Comparison of ENCODE assay signal across 8 cellular contexts in the genomic region with DNA sequence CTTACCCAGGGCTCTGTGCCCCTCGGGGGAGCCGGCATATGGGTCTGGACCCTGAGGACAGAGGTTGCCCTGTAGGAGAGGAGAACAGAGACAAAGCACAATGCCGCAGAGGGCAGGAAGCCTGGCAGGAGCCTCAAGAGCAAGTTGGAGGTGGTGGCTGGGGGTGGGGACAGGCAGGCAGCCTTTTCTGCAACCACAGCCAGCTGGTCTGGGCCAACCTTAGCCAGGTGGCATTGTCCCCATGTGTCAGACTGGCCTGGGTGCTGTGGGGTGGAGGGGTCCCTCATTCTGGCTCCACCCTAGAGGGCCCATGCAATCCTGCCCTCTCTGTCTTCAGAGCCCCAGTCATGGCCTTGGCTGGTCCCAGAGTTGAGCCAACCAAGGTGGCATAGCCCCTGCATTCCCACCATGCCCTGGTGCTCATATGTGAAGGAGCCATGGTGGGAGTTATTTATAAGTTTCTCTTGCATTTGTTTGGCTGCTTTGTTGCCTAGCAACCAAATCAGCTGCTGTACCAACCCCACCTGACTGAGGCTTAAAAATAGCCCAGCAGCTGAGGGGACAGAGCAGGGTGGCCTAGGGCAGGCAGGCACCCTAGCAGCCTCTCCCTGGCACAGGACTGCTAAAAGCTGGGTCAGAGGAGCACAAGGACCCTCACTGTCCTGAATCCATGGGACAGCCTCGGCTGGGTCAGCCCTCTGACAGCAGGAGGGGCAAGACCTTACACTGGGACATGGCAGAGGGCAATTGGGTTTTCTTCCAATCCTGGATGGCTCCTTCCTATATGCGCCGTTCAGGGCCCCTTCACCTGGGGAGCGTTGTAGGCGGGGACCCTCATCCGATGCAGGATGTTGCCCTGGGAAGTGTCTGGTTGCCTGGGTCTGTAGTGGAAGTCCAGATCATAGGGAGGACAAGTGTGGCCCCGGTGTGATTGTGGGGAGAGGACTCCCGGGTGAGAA. TPM values are rescaled to one million over a fixed set of nuclear protein-coding genes. Genes with fewer than 3 reads are reported as not detected.
A peak's percentile ranks its signal among the peaks of the same experiment; 100 is the strongest.
DNase-seq lines count a peak whose midpoint lies in the region; ATAC-seq and TF ChIP-seq lines count a peak whose summit lies in the region.

No MANE protein-coding gene starts in this region.

- H3K27me3 ChIP-seq in iPS-18a (ENCODE audit: control insufficient read depth, insufficient read depth, low read length), result no peaks in the 10 kb centered on the region
- H3K27me3 ChIP-seq in thyroid gland, result no peaks in the 10 kb centered on the region

- TF ChIP-seq CTCF in thyroid gland (IDR thresholded peaks at IDR 0.05), result no peak

- ATAC-seq in HG03159 (IDR thresholded peaks at IDR 0.05; ENCODE audit: unreplicated experiment) (no peak), GM19463 (IDR thresholded peaks at IDR 0.05; ENCODE audit: unreplicated experiment) (no peak)

- H3K9me3 ChIP-seq in iPS-18a (ENCODE audit: control insufficient read depth, low read depth, low read length) (no peaks in the 10 kb centered on the region), thyroid gland (no peaks in the 10 kb centered on the region)

- TF ChIP-seq POLR2A in thyroid gland (IDR thresholded peaks at IDR 0.05), result no peak

- H3K9ac ChIP-seq in iPS-18a (ENCODE audit: low read length), result peak overlapping the region; percentile 23

- CTCF ChIA-PET in activated CD4-positive, alpha-beta memory T cell treated with anti-CD3 and anti-CD28 coated beads, Interleukin-2, amount 10 ng/mL, durations not matched to agents 7 days and 5 days (lab: Charles Lee), result no interaction called here

- POLR2A ChIA-PET in activated CD4-positive, alpha-beta memory T cell treated with anti-CD3 and anti-CD28 coated beads, Interleukin-2, amount 10 ng/mL, durations not matched to agents 7 days and 5 days (lab: Charles Lee), result no interaction called here

- H3K4me3 ChIP-seq in iPS-18a (ENCODE audit: low read length), result no peak overlapping the region
- no peak overlapping the region for H3K4me3 ChIP-seq in thyroid gland (replicated peaks in 1 of 3)

- no peak overlapping the region for H3K4me3 Mint-ChIP-seq in activated naive CD4-positive, alpha-beta T cell treated with anti-CD3 and anti-CD28 coated beads, Interleukin-2, amount 50 U/mL, for 24 hours
- H3K4me3 Mint-ChIP-seq in activated CD4-positive, alpha-beta memory T cell treated with anti-CD3 and anti-CD28 coated beads, Interleukin-2, amount 10 ng/mL, durations not matched to agents 7 days and 5 days, result no peak overlapping the region

- intact Hi-C loops in thyroid gland (cut with DNase I), result no loop called here

- no peaks in the 10 kb centered on the region for H3K9me3 Mint-ChIP-seq in activated naive CD4-positive, alpha-beta T cell treated with anti-CD3 and anti-CD28 coated beads, Interleukin-2, amount 50 U/mL, for 24 hours
- no peaks in the 10 kb centered on the region for H3K9me3 Mint-ChIP-seq in activated CD4-positive, alpha-beta memory T cell treated with anti-CD3 and anti-CD28 coated beads, Interleukin-2, amount 10 ng/mL, durations not matched to agents 7 days and 5 days

- H3K27me3 Mint-ChIP-seq in activated naive CD4-positive, alpha-beta T cell treated with anti-CD3 and anti-CD28 coated beads, Interleukin-2, amount 50 U/mL, for 24 hours, result no peaks in the 10 kb centered on the region
- no peaks in the 10 kb centered on the region for H3K27me3 Mint-ChIP-seq in activated CD4-positive, alpha-beta memory T cell treated with anti-CD3 and anti-CD28 coated beads, Interleukin-2, amount 10 ng/mL, durations not matched to agents 7 days and 5 days

- H3K36me3 Mint-ChIP-seq in activated naive CD4-positive, alpha-beta T cell treated with anti-CD3 and anti-CD28 coated beads, Interleukin-2, amount 50 U/mL, for 24 hours, result peaks cover 5% of the 10 kb centered on the region
- H3K36me3 Mint-ChIP-seq in activated CD4-positive, alpha-beta memory T cell treated with anti-CD3 and anti-CD28 coated beads, Interleukin-2, amount 10 ng/mL, durations not matched to agents 7 days and 5 days (ENCODE audit: low read depth), result peaks cover 65% of the 10 kb centered on the region

- DNase-seq in activated naive CD4-positive, alpha-beta T cell (lab: John Stamatoyannopoulos, UW), result no peak
- DNase-seq in thyroid gland, result peak; percentile 62 to 65
- DNase-seq in activated CD4-positive, alpha-beta memory T cell treated with anti-CD3 and anti-CD28 coated beads, Interleukin-2, amount 10 ng/mL, durations not matched to agents 7 days and 5 days, result no peak

- H3K27ac ChIP-seq in angular gyrus (ENCODE audit: low read depth, low read length), result peak overlapping the region; percentile 92
- no peak overlapping the region for H3K27ac ChIP-seq in iPS-18a (ENCODE audit: low read length)
- peak overlapping the region; percentile 60 to 85 (median 63) for H3K27ac ChIP-seq in thyroid gland

- peaks cover 10% of the 10 kb centered on the region for H3K4me1 Mint-ChIP-seq in activated naive CD4-positive, alpha-beta T cell treated with anti-CD3 and anti-CD28 coated beads, Interleukin-2, amount 50 U/mL, for 24 hours
- H3K4me1 Mint-ChIP-seq in activated CD4-positive, alpha-beta memory T cell treated with anti-CD3 and anti-CD28 coated beads, Interleukin-2, amount 10 ng/mL, durations not matched to agents 7 days and 5 days, result peaks cover 2% of the 10 kb centered on the region

- 72 to 77% methylated on average over 6 to 11 of the region's 11 CpGs for WGBS in thyroid gland, 2 donors

- H3K36me3 ChIP-seq in iPS-18a (ENCODE audit: control insufficient read depth, low read depth, low read length) (peaks cover 49% of the 10 kb centered on the region), thyroid gland (peaks cover 82 to 88% of the 10 kb centered on the region in 2 donors)

- H3K27ac Mint-ChIP-seq in activated naive CD4-positive, alpha-beta T cell treated with anti-CD3 and anti-CD28 coated beads, Interleukin-2, amount 50 U/mL, for 24 hours, result peak overlapping the region; percentile 12
- H3K27ac Mint-ChIP-seq in activated CD4-positive, alpha-beta memory T cell treated with anti-CD3 and anti-CD28 coated beads, Interleukin-2, amount 10 ng/mL, durations not matched to agents 7 days and 5 days, result no peak overlapping the region

- peaks cover 9% of the 10 kb centered on the region for H3K4me1 ChIP-seq in iPS-18a (ENCODE audit: control insufficient read depth, low read depth, low read length)
- H3K4me1 ChIP-seq in thyroid gland, result peaks cover 27 to 31% of the 10 kb centered on the region in 2 donors

RNA-seq across cellular contexts. Expression of a gene that starts 19.5 kb away (rescaled TPM):
- 10 to 100 TPM; 63.6 to 75.0 (median 68.7) TPM for total RNA-seq in thyroid gland
- 100 to 1,000 TPM; 215 to 221 TPM for total RNA-seq in activated CD4-positive, alpha-beta memory T cell treated with anti-CD3 and anti-CD28 coated beads, Interleukin-2, amount 10 ng/mL, durations not matched to agents 7 days and 5 days

RNA-seq across cellular contexts. Expression of a gene that starts 26.1 kb away (rescaled TPM):
- 100 to 1,000 TPM; 101 to 156 (median 148) TPM for total RNA-seq in thyroid gland
- total RNA-seq in activated CD4-positive, alpha-beta memory T cell treated with anti-CD3 and anti-CD28 coated beads, Interleukin-2, amount 10 ng/mL, durations not matched to agents 7 days and 5 days, result 10 to 100 TPM; 57.2 to 58.4 TPM

RNA-seq across cellular contexts. Expression of a gene that starts 48.8 kb away (rescaled TPM):
- 100 to 1,000 TPM in 3 of 4 donors, 10 to 100 TPM in 1; 88.9 to 129 (median 115) TPM for total RNA-seq in thyroid gland
- total RNA-seq in activated CD4-positive, alpha-beta memory T cell treated with anti-CD3 and anti-CD28 coated beads, Interleukin-2, amount 10 ng/mL, durations not matched to agents 7 days and 5 days, result 100 to 1,000 TPM; 128 to 133 TPM

RNA-seq across cellular contexts. Expression of a gene that starts 50.4 kb away (rescaled TPM):
- 10 to 100 TPM in 2 of 4 donors, 1 to 10 TPM in 2; 5.7 to 13.7 (median 10.1) TPM for total RNA-seq in thyroid gland
- total RNA-seq in activated CD4-positive, alpha-beta memory T cell treated with anti-CD3 and anti-CD28 coated beads, Interleukin-2, amount 10 ng/mL, durations not matched to agents 7 days and 5 days, result not detected

Comparison
In these comparisons a context has a peak if more than half of its experiments do, and no peak if none do; other contexts are left out.
1. DNase-seq: peak in thyroid gland (2 of 2); none in activated naive CD4-positive, alpha-beta T cell (0 of 4) and activated CD4-positive, alpha-beta memory T cell treated with anti-CD3 and anti-CD28 coated beads, Interleukin-2, amount 10 ng/mL, durations not matched to agents 7 days and 5 days (single experiment).